Comparison of ENCODE assay signal across 8 cellular contexts in genomic region chr16:84738255-84739038, GRCh38. TPM values are rescaled to one million over a fixed set of nuclear protein-coding genes. Genes with fewer than 3 reads are reported as not detected.
DNase-seq lines count a peak whose midpoint lies in the region; ATAC-seq and TF ChIP-seq lines count a peak whose summit lies in the region.

No MANE protein-coding gene starts in this region.

- H3K27ac ChIP-seq in cardiac muscle cell (no peak overlapping the region), psoas muscle (no peak overlapping the region)

- DNase-seq in DMS153 (lab: John Stamatoyannopoulos, UW) (peak; percentile 54), M059J (ENCODE audit: low read depth) (peak; percentile 70), SW 1271 (lab: John Stamatoyannopoulos, UW) (peak; percentile 33 to 81), cardiac muscle cell (ENCODE audit: low read depth in 1 of 2, low spot score in 1 of 2) (peak; percentile 84), psoas muscle (peak; percentile 66 to 79), cortex of kidney (lab: John Stamatoyannopoulos, UW) (no peak)
- DNase-seq in activated naive CD8-positive, alpha-beta T cell treated with anti-CD3 and anti-CD28 coated beads, Interleukin-2, amount 50 U/mL, for 16 hours (ENCODE audit: low read depth, low spot score) = peak; percentile 52

- TF ChIP-seq CTCF in cardiac muscle cell (IDR thresholded peaks at IDR 0.05; ENCODE audit: low read depth, low read length) (peak; percentile 87), psoas muscle (IDR thresholded peaks at IDR 0.05) (peak; percentile 87)

- intact Hi-C loops in psoas muscle (cut with DNase I) = loop anchor here in 1 of 2 donors (5.0 kb wide), 1 partner anchor 226 kb away; no protein-coding TSS in a partner anchor

- H3K27me3 ChIP-seq in cardiac muscle cell (no peaks in the 10 kb centered on the region), psoas muscle (ENCODE audit: insufficient read depth in 3 of 3, low read length in 2 of 3) (no peaks in the 10 kb centered on the region)

- H3K9me3 ChIP-seq in cardiac muscle cell (ENCODE audit: low read depth) (no peaks in the 10 kb centered on the region), psoas muscle (no peaks in the 10 kb centered on the region)

- H3K4me3 ChIP-seq in cardiac muscle cell (no peak overlapping the region), psoas muscle (no peak overlapping the region)

- peak; percentile 67 for ATAC-seq in GM21576 (IDR thresholded peaks at IDR 0.05; ENCODE audit: unreplicated experiment)
- peak; percentile 74 to 80 (median 74) for ATAC-seq in psoas muscle

- peaks cover 23% of the 10 kb centered on the region for H3K4me1 ChIP-seq in cardiac muscle cell (ENCODE audit: low read depth)
- H3K4me1 ChIP-seq in psoas muscle = peaks cover 35% of the 10 kb centered on the region

- H3K36me3 ChIP-seq in cardiac muscle cell = peaks cover 5% of the 10 kb centered on the region
- peaks cover 0 to 4% of the 10 kb centered on the region in 2 donors for H3K36me3 ChIP-seq in psoas muscle (ENCODE audit: insufficient read depth in 1 of 2, low read depth in 1 of 2)

- WGBS in psoas muscle, 3 donors = 43 to 51% (median 48%) methylated on average over 8 of the region's 8 CpGs

RNA-seq across cellular contexts. Expression of gene USP10, which starts 38.6 kb away (rescaled TPM):
- total RNA-seq in M059J (2014; rRNA removed; shearing (Covaris generic)) = 66.8 and 80.6 TPM in 2 replicates
- 77.4 and 91.9 TPM in 2 replicates for total RNA-seq in cardiac muscle cell
- polyA plus RNA-seq in cardiac muscle cell = 100.0 and 139 TPM in 2 replicates
- 10 to 100 TPM; 57.1 to 93.0 (median 78.9) TPM for total RNA-seq in psoas muscle
- polyA plus RNA-seq in psoas muscle = 10 to 100 TPM; 33.9 to 69.5 (median 69.2) TPM
